In genomic region chr10:67977246-67977645, GRCh38 we compare ENCODE assay signal across 21 cellular contexts.
DNase-seq lines count a peak whose midpoint lies in the region; ATAC-seq and TF ChIP-seq lines count a peak whose summit lies in the region.
"Had no signal": no experiment of that assay in that cellular context is flagged by ENCODE, and none has a peak within 500 bp of the region (broad histone marks: within the 10 kb centered on the region; RNA-seq: fewer than 3 reads in every experiment).

No MANE protein-coding gene starts in this region.

- ATAC-seq in left cardiac atrium (no peak), left lung (peak; percentile 25), GM21576 (IDR thresholded peaks at IDR 0.05; ENCODE audit: unreplicated experiment) (no peak)
- ATAC-seq: SK-N-SH treated with all-trans-retinoic acid at 6 μM for 48 hours had no signal

- H3K4me2 ChIP-seq in OCI-LY1 (ENCODE audit: low read length) = no peak overlapping the region
- H3K4me2 ChIP-seq: A549 had no signal

- H3K36me3 ChIP-seq in cardiac muscle cell (peaks cover 25% of the 10 kb centered on the region), OCI-LY1 (ENCODE audit: insufficient read depth, low read length) (peaks cover 60% of the 10 kb centered on the region), left lung (peaks cover 0 to 85% of the 10 kb centered on the region in 2 donors)

- H3K4me1 ChIP-seq in cardiac muscle cell (ENCODE audit: low read depth) (no peaks in the 10 kb centered on the region), OCI-LY1 (ENCODE audit: insufficient read depth, low read length, severe bottlenecking) (peaks cover 5% of the 10 kb centered on the region), left lung (no peaks in the 10 kb centered on the region)

- TF ChIP-seq CTCF in cardiac muscle cell (IDR thresholded peaks at IDR 0.05; ENCODE audit: low read depth, low read length) (no peak), OCI-LY1 (IDR thresholded peaks at IDR 0.05; ENCODE audit: low read length) (no peak), left lung (IDR thresholded peaks at IDR 0.05) (no peak)

- no peaks in the 10 kb centered on the region for H3K9me2 ChIP-seq in OCI-LY1 (ENCODE audit: low read depth, low read length)

- H3K9me3 ChIP-seq in cardiac muscle cell (ENCODE audit: low read depth) (no peaks in the 10 kb centered on the region), OCI-LY1 (ENCODE audit: low read length) (no peaks in the 10 kb centered on the region), left lung (no peaks in the 10 kb centered on the region)
- H3K9me3 ChIP-seq: A549, Caco-2 had no signal

- no peak for DNase-seq in cardiac muscle cell (ENCODE audit: low read depth in 1 of 2, low spot score in 1 of 2)
- DNase-seq in left cardiac atrium = no peak
- no peak for DNase-seq in left lung
- no peak for DNase-seq in NCI-H2029 (lab: John Stamatoyannopoulos, UW)
- DNase-seq in HUDEP-2 (lab: John Stamatoyannopoulos, UW; ENCODE audit: unreplicated experiment in 76 of 76) = no peak
- DNase-seq: Caco-2; CD4-positive, alpha-beta T cell; GDM1; Karpas-422; NCI-H1092 treated with DMSO at 0.1 percent for 48 hours; NCI-H2081 treated with DMSO at 0.1 percent for 48 hours; NCI-H510A; NCI-H748 treated with DMSO at 0.1 percent for 48 hours; NK-92 treated with Interleukin-12 subunit alpha and Interleukin-12 subunit beta, amount 100 ng/mL, for 24 hours; OCI-M1; SIG-M5 had no signal

- no peaks in the 10 kb centered on the region for H3K79me2 ChIP-seq in OCI-LY1 (ENCODE audit: insufficient read depth, low read length)

- no peak overlapping the region for H3K9ac ChIP-seq in OCI-LY1 (ENCODE audit: low read length)
- H3K9ac ChIP-seq: GM23248 had no signal

- H3K27ac ChIP-seq in cardiac muscle cell (peak overlapping the region; percentile 10), OCI-LY1 (ENCODE audit: low read depth, low read length, poor library complexity, severe bottlenecking) (peak overlapping the region; percentile 50), left lung (no peak overlapping the region)

- H3F3A ChIP-seq in OCI-LY1 (ENCODE audit: insufficient read depth, low read length) = no peaks in the 10 kb centered on the region

- intact Hi-C loops in left cardiac atrium (cut with DNase I) = no loop called here
- intact Hi-C loops in left lung (cut with DNase I) = no loop called here

- H2AFZ ChIP-seq in OCI-LY1 (ENCODE audit: low read length) = no peak overlapping the region
- H2AFZ ChIP-seq: GM23248 had no signal

- H3K4me3 ChIP-seq in cardiac muscle cell = no peak overlapping the region
- no peak overlapping the region for H3K4me3 ChIP-seq in OCI-LY1 (ENCODE audit: low read depth, low read length, poor library complexity, severe bottlenecking)
- H3K4me3 ChIP-seq in left lung = no peak overlapping the region
- H3K4me3 ChIP-seq: A549, GM23248 had no signal

- H3K27me3 ChIP-seq in cardiac muscle cell (no peaks in the 10 kb centered on the region), OCI-LY1 (ENCODE audit: insufficient read depth, low read length) (no peaks in the 10 kb centered on the region), left lung (no peaks in the 10 kb centered on the region)

- H4K20me1 ChIP-seq in OCI-LY1 (ENCODE audit: insufficient read depth, low read length) = no peaks in the 10 kb centered on the region

Comparison
In these comparisons a context has a peak if more than half of its experiments do, and no peak if none do; other contexts are left out.
1. H3K27ac ChIP-seq: peak in cardiac muscle cell (single experiment) and OCI-LY1 (single experiment); none in left lung (0 of 2).